In the genomic region with DNA sequence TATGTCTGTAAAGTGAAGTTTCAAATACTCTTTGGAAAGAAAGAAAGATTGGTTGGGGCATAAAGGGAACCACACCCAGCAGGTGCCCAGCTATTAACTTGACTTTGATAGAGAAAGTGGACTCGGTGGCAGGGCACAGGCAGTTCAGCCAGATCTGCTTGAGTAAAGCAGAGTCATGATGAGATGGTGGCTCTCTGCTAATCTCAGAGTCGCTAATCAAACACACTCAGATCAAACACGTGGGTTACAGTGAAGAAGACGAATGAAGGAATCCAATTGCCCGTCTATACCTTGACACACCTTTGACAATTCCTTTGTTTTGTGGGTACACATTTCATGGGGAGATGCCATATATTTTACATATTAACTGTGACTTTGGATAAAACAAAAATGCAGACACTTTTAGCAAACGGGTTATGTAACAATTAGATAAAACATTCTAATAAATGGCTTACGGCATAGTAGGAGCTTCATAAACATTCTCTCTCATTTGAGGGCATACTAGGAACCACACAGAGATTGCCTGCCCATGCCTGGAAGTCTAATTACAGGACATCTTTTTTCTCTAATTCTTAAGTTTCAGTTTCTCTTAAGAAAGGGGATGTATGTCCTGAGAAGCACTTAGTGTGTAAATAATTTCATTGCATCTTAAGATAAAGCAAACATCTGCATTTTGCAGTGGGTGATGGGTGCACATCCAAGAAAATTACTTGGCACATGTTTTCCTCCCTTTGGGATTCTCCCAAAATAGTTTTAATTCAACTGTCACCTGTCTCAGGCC, we compare ENCODE assay signal across 13 cellular contexts. TPM values are rescaled to one million over a fixed set of nuclear protein-coding genes. Genes with fewer than 3 reads are reported as not detected.
A peak's percentile ranks its signal among the peaks of the same experiment; 100 is the strongest.
DNase-seq lines count a peak whose midpoint lies in the region; ATAC-seq and TF ChIP-seq lines count a peak whose summit lies in the region.
"Had no signal": no experiment of that assay in that cellular context is flagged by ENCODE, and none has a peak within 500 bp of the region (broad histone marks: within the 10 kb centered on the region; RNA-seq: fewer than 3 reads in every experiment).

No MANE protein-coding gene starts in this region.

- no peaks in the 10 kb centered on the region for H3K27me3 Mint-ChIP-seq in activated CD4-positive, alpha-beta T cell treated with anti-CD3 and anti-CD28 coated beads, Interleukin-2, amount 10 ng/mL, durations not matched to agents 7 days and 5 days
- H3K27me3 Mint-ChIP-seq in activated B cell treated with CpG ODN at 0.5 μM for 24 hours (no peaks in the 10 kb centered on the region), progenitor cell of endocrine pancreas (no peaks in the 10 kb centered on the region)
- no peaks in the 10 kb centered on the region for H3K27me3 Mint-ChIP-seq in stimulated activated naive B cell treated with anti-CD40 and anti-IgM and Interleukin-4, amounts not matched to agents 10 μg/mL and 1 μg/mL and 100 μg/mL, for 72 hours
- H3K27me3 Mint-ChIP-seq in activated T-helper 1 cell treated with anti-CD3 and anti-CD28 coated beads, Interleukin-12 subunit alpha, Interleukin-12 subunit beta, Interleukin-2, Interleukin-4 antibody, amounts not matched to agents 30 ng/mL and 10 ng/mL and 1 ng/mL, durations not matched to agents 14 hours and 24 hours and 36 hours (ENCODE audit: insufficient read depth): no peaks in the 10 kb centered on the region
- H3K27me3 Mint-ChIP-seq: activated CD4-positive, alpha-beta memory T cell treated with anti-CD3 and anti-CD28 coated beads for 36 hours had no signal

- peak overlapping the region; percentile 15; the same call in 1 of the 2 replicates for H3K4me2 ChIP-seq in KMS-11

- TF ChIP-seq CTCF in KMS-11 (conservative IDR thresholded peaks at IDR 0.05; ENCODE audit: low read depth, low read length) (no peak), activated B cell treated with CpG ODN at 0.5 μM for 24 hours (IDR thresholded peaks at IDR 0.05) (no peak), progenitor cell of endocrine pancreas (IDR thresholded peaks at IDR 0.05; ENCODE audit: unreplicated experiment) (no peak)

- H3K36me3 Mint-ChIP-seq in activated CD4-positive, alpha-beta T cell treated with anti-CD3 and anti-CD28 coated beads, Interleukin-2, amount 10 ng/mL, durations not matched to agents 7 days and 5 days (ENCODE audit: low read depth): peaks cover 45% of the 10 kb centered on the region
- H3K36me3 Mint-ChIP-seq in activated B cell treated with CpG ODN at 0.5 μM for 24 hours (ENCODE audit: low read depth) (peaks cover 14% of the 10 kb centered on the region), progenitor cell of endocrine pancreas (ENCODE audit: insufficient read depth) (no peaks in the 10 kb centered on the region)
- peaks cover 13 to 14% of the 10 kb centered on the region in 2 donors for H3K36me3 Mint-ChIP-seq in stimulated activated naive B cell treated with anti-CD40 and anti-IgM and Interleukin-4, amounts not matched to agents 10 μg/mL and 1 μg/mL and 100 μg/mL, for 72 hours
- H3K36me3 Mint-ChIP-seq in activated T-helper 1 cell treated with anti-CD3 and anti-CD28 coated beads, Interleukin-12 subunit alpha, Interleukin-12 subunit beta, Interleukin-2, Interleukin-4 antibody, amounts not matched to agents 30 ng/mL and 10 ng/mL and 1 ng/mL, durations not matched to agents 14 hours and 24 hours and 36 hours (ENCODE audit: low read depth): peaks cover 21% of the 10 kb centered on the region

- CTCF ChIA-PET in activated CD4-positive, alpha-beta T cell treated with anti-CD3 and anti-CD28 coated beads, Interleukin-2, amount 10 ng/mL, durations not matched to agents 7 days and 5 days (lab: Charles Lee): interaction anchor here (1.2 to 2.5 kb wide), 3 partner anchors 9 to 20 kb away, joined by 3 to 8 read pairs (median 4); no protein-coding TSS in a partner anchor
- CTCF ChIA-PET in activated B cell treated with CpG ODN at 0.5 μM for 24 hours (lab: Charles Lee): no interaction called here

- peak overlapping the region; percentile 3 for H3K27ac Mint-ChIP-seq in activated CD4-positive, alpha-beta T cell treated with anti-CD3 and anti-CD28 coated beads, Interleukin-2, amount 10 ng/mL, durations not matched to agents 7 days and 5 days
- H3K27ac Mint-ChIP-seq in activated B cell treated with CpG ODN at 0.5 μM for 24 hours (peak overlapping the region; percentile 79), progenitor cell of endocrine pancreas (no peak overlapping the region)
- H3K27ac Mint-ChIP-seq in stimulated activated naive B cell treated with anti-CD40 and anti-IgM and Interleukin-4, amounts not matched to agents 10 μg/mL and 1 μg/mL and 100 μg/mL, for 72 hours: peak overlapping the region; percentile 90
- H3K27ac Mint-ChIP-seq in activated T-helper 1 cell treated with anti-CD3 and anti-CD28 coated beads, Interleukin-12 subunit alpha, Interleukin-12 subunit beta, Interleukin-2, Interleukin-4 antibody, amounts not matched to agents 30 ng/mL and 10 ng/mL and 1 ng/mL, durations not matched to agents 14 hours and 24 hours and 36 hours: no peak overlapping the region
- H3K27ac Mint-ChIP-seq: activated CD4-positive, alpha-beta memory T cell treated with anti-CD3 and anti-CD28 coated beads for 36 hours had no signal

- peaks cover 60% of the 10 kb centered on the region for H3K4me1 Mint-ChIP-seq in activated CD4-positive, alpha-beta T cell treated with anti-CD3 and anti-CD28 coated beads, Interleukin-2, amount 10 ng/mL, durations not matched to agents 7 days and 5 days
- H3K4me1 Mint-ChIP-seq in activated B cell treated with CpG ODN at 0.5 μM for 24 hours (peaks cover 38% of the 10 kb centered on the region), progenitor cell of endocrine pancreas (ENCODE audit: low read depth) (peaks cover 12% of the 10 kb centered on the region)
- H3K4me1 Mint-ChIP-seq in stimulated activated naive B cell treated with anti-CD40 and anti-IgM and Interleukin-4, amounts not matched to agents 10 μg/mL and 1 μg/mL and 100 μg/mL, for 72 hours: peaks cover 27 to 51% of the 10 kb centered on the region in 2 donors
- peaks cover 57% of the 10 kb centered on the region for H3K4me1 Mint-ChIP-seq in activated T-helper 1 cell treated with anti-CD3 and anti-CD28 coated beads, Interleukin-12 subunit alpha, Interleukin-12 subunit beta, Interleukin-2, Interleukin-4 antibody, amounts not matched to agents 30 ng/mL and 10 ng/mL and 1 ng/mL, durations not matched to agents 14 hours and 24 hours and 36 hours (ENCODE audit: low read depth)

- POLR2A ChIA-PET in activated CD4-positive, alpha-beta T cell treated with anti-CD3 and anti-CD28 coated beads, Interleukin-2, amount 10 ng/mL, durations not matched to agents 7 days and 5 days (lab: Charles Lee): no interaction called here
- POLR2A ChIA-PET in activated B cell treated with CpG ODN at 0.5 μM for 24 hours (lab: Charles Lee): interaction anchor here (0.6 to 1.7 kb wide), 4 partner anchors 13 to 1378 kb away, joined by 3 to 15 read pairs (median 4); partner anchors contain the start of gene SETD4

- no peak overlapping the region for H3K9ac ChIP-seq in KMS-11
- H3K9ac ChIP-seq: parathyroid adenoma had no signal

- no peaks in the 10 kb centered on the region for H3K79me2 ChIP-seq in KMS-11 (ENCODE audit: insufficient read depth, low read depth)
- H3K79me2 ChIP-seq: parathyroid adenoma had no signal

- H3K9me3 Mint-ChIP-seq in activated CD4-positive, alpha-beta T cell treated with anti-CD3 and anti-CD28 coated beads, Interleukin-2, amount 10 ng/mL, durations not matched to agents 7 days and 5 days: peaks cover 6% of the 10 kb centered on the region
- H3K9me3 Mint-ChIP-seq in activated B cell treated with CpG ODN at 0.5 μM for 24 hours (no peaks in the 10 kb centered on the region), progenitor cell of endocrine pancreas (ENCODE audit: low read depth) (no peaks in the 10 kb centered on the region)
- H3K9me3 Mint-ChIP-seq in stimulated activated naive B cell treated with anti-CD40 and anti-IgM and Interleukin-4, amounts not matched to agents 10 μg/mL and 1 μg/mL and 100 μg/mL, for 72 hours: peaks cover 0 to under 1% of the 10 kb centered on the region in 2 donors
- peaks cover 3% of the 10 kb centered on the region for H3K9me3 Mint-ChIP-seq in activated T-helper 1 cell treated with anti-CD3 and anti-CD28 coated beads, Interleukin-12 subunit alpha, Interleukin-12 subunit beta, Interleukin-2, Interleukin-4 antibody, amounts not matched to agents 30 ng/mL and 10 ng/mL and 1 ng/mL, durations not matched to agents 14 hours and 24 hours and 36 hours
- H3K9me3 Mint-ChIP-seq: activated CD4-positive, alpha-beta memory T cell treated with anti-CD3 and anti-CD28 coated beads for 36 hours had no signal

- no peak overlapping the region for H3K4me3 ChIP-seq in KMS-11 (IDR thresholded peaks at IDR 0.05; ENCODE audit: insufficient read depth, low read depth, low read length)

- no peaks in the 10 kb centered on the region for H3K36me3 ChIP-seq in KMS-11 (ENCODE audit: insufficient read depth)

- intact Hi-C loops in activated B cell treated with CpG ODN at 0.5 μM for 24 hours (cut with micrococcal nuclease): loop anchor here (1.0 to 2.0 kb wide), 2 partner anchors 8 to 16 kb away; partner anchors contain the start of gene SETD4
- intact Hi-C loops in activated T-helper 1 cell treated with anti-CD3 and anti-CD28 coated beads, Interleukin-12 subunit alpha, Interleukin-12 subunit beta, Interleukin-2, Interleukin-4 antibody, amounts not matched to agents 30 ng/mL and 10 ng/mL and 1 ng/mL, durations not matched to agents 14 hours and 24 hours and 36 hours (cut with micrococcal nuclease): no loop called here

- ATAC-seq in activated B cell treated with CpG ODN at 0.5 μM for 24 hours (ENCODE audit: low read depth) (peak; percentile 58), GM19455 (IDR thresholded peaks at IDR 0.05; ENCODE audit: unreplicated experiment) (no peak)
- peak; percentile 62 to 63 for ATAC-seq in stimulated activated naive B cell treated with anti-CD40 and anti-IgM and Interleukin-4, amounts not matched to agents 10 μg/mL and 1 μg/mL and 100 μg/mL, for 72 hours (replicated peaks)

- H4K20me1 ChIP-seq in KMS-11 (ENCODE audit: insufficient read depth): no peaks in the 10 kb centered on the region

- no peak for DNase-seq in activated CD4-positive, alpha-beta T cell treated with anti-CD3 and anti-CD28 coated beads, Interleukin-2, amount 10 ng/mL, durations not matched to agents 7 days and 5 days
- DNase-seq in activated CD4-positive, alpha-beta T cell treated with anti-CD3 and anti-CD28 coated beads for 1 hour: no peak
- DNase-seq in activated B cell treated with CpG ODN at 0.5 μM for 24 hours (no peak), progenitor cell of endocrine pancreas (ENCODE audit: low spot score, unreplicated experiment) (no peak)
- no peak for DNase-seq in stimulated activated naive B cell treated with anti-CD40 and anti-IgM and Interleukin-4, amounts not matched to agents 10 μg/mL and 1 μg/mL and 100 μg/mL, for 72 hours
- no peak for DNase-seq in activated T-helper 1 cell treated with anti-CD3 and anti-CD28 coated beads, Interleukin-12 subunit alpha, Interleukin-12 subunit beta, Interleukin-2, Interleukin-4 antibody, amounts not matched to agents 30 ng/mL and 10 ng/mL and 1 ng/mL, durations not matched to agents 14 hours and 24 hours and 36 hours (ENCODE audit: low spot score)
- DNase-seq: activated CD4-positive, alpha-beta memory T cell treated with anti-CD3 and anti-CD28 coated beads for 36 hours; brain microvascular endothelial cell; DMS79 had no signal

- H3K27ac ChIP-seq in KMS-11: no peak overlapping the region
- H3K27ac ChIP-seq: brain microvascular endothelial cell, parathyroid adenoma, RWPE1 had no signal

- H3K4me1 ChIP-seq in KMS-11 (ENCODE audit: low read depth, poor library complexity, severe bottlenecking): peaks cover 20% of the 10 kb centered on the region
- H3K4me1 ChIP-seq: parathyroid adenoma had no signal

- H3K27me3 ChIP-seq in KMS-11 (ENCODE audit: insufficient read depth, low read depth): no peaks in the 10 kb centered on the region
- H3K27me3 ChIP-seq: brain microvascular endothelial cell had no signal

- no peak overlapping the region for H3K4me3 Mint-ChIP-seq in activated CD4-positive, alpha-beta T cell treated with anti-CD3 and anti-CD28 coated beads, Interleukin-2, amount 10 ng/mL, durations not matched to agents 7 days and 5 days
- peak overlapping the region; percentile 2 for H3K4me3 Mint-ChIP-seq in activated B cell treated with CpG ODN at 0.5 μM for 24 hours
- H3K4me3 Mint-ChIP-seq in stimulated activated naive B cell treated with anti-CD40 and anti-IgM and Interleukin-4, amounts not matched to agents 10 μg/mL and 1 μg/mL and 100 μg/mL, for 72 hours: no peak overlapping the region
- no peak overlapping the region for H3K4me3 Mint-ChIP-seq in progenitor cell of endocrine pancreas (ENCODE audit: low read depth)
- no peak overlapping the region for H3K4me3 Mint-ChIP-seq in activated T-helper 1 cell treated with anti-CD3 and anti-CD28 coated beads, Interleukin-12 subunit alpha, Interleukin-12 subunit beta, Interleukin-2, Interleukin-4 antibody, amounts not matched to agents 30 ng/mL and 10 ng/mL and 1 ng/mL, durations not matched to agents 14 hours and 24 hours and 36 hours
- H3K4me3 Mint-ChIP-seq: activated CD4-positive, alpha-beta memory T cell treated with anti-CD3 and anti-CD28 coated beads for 36 hours had no signal

- no peak overlapping the region for H2AFZ ChIP-seq in KMS-11 (ENCODE audit: low read depth)
- H2AFZ ChIP-seq: parathyroid adenoma had no signal

RNA-seq across cellular contexts. Expression of gene CBR1, which starts 7.2 kb away (rescaled TPM):
- 10 to 100 TPM; 49.5 to 51.1 TPM for total RNA-seq in activated CD4-positive, alpha-beta T cell treated with anti-CD3 and anti-CD28 coated beads, Interleukin-2, amount 10 ng/mL, durations not matched to agents 7 days and 5 days
- total RNA-seq in activated B cell treated with CpG ODN at 0.5 μM for 24 hours (17.5 and 20.3 TPM in 2 replicates), progenitor cell of endocrine pancreas (13.2 and 13.5 TPM in 2 replicates)
- total RNA-seq in activated T-helper 1 cell treated with anti-CD3 and anti-CD28 coated beads, Interleukin-12 subunit alpha, Interleukin-12 subunit beta, Interleukin-2, Interleukin-4 antibody, amounts not matched to agents 30 ng/mL and 10 ng/mL and 1 ng/mL, durations not matched to agents 14 hours and 24 hours and 36 hours: 62.7 and 62.8 TPM in 2 replicates

RNA-seq across cellular contexts. Expression of gene SETD4, which starts 16.7 kb away (rescaled TPM):
- 10 to 100 TPM; 15.7 to 19.4 TPM for total RNA-seq in activated CD4-positive, alpha-beta T cell treated with anti-CD3 and anti-CD28 coated beads, Interleukin-2, amount 10 ng/mL, durations not matched to agents 7 days and 5 days
- 31.6 and 40.4 TPM in 2 replicates for total RNA-seq in activated B cell treated with CpG ODN at 0.5 μM for 24 hours
- total RNA-seq in progenitor cell of endocrine pancreas: 45.8 and 45.9 TPM in 2 replicates
- 21.9 and 22.0 TPM in 2 replicates for total RNA-seq in activated T-helper 1 cell treated with anti-CD3 and anti-CD28 coated beads, Interleukin-12 subunit alpha, Interleukin-12 subunit beta, Interleukin-2, Interleukin-4 antibody, amounts not matched to agents 30 ng/mL and 10 ng/mL and 1 ng/mL, durations not matched to agents 14 hours and 24 hours and 36 hours

RNA-seq across cellular contexts. Expression of gene CBR3, which starts 57.8 kb away (rescaled TPM):
- 10 to 100 TPM; 24.4 to 30.9 TPM for total RNA-seq in activated CD4-positive, alpha-beta T cell treated with anti-CD3 and anti-CD28 coated beads, Interleukin-2, amount 10 ng/mL, durations not matched to agents 7 days and 5 days
- total RNA-seq in activated B cell treated with CpG ODN at 0.5 μM for 24 hours (4.7 and 5.4 TPM in 2 replicates), progenitor cell of endocrine pancreas (not detected in 2 replicates)
- total RNA-seq in activated T-helper 1 cell treated with anti-CD3 and anti-CD28 coated beads, Interleukin-12 subunit alpha, Interleukin-12 subunit beta, Interleukin-2, Interleukin-4 antibody, amounts not matched to agents 30 ng/mL and 10 ng/mL and 1 ng/mL, durations not matched to agents 14 hours and 24 hours and 36 hours: 16.4 and 16.9 TPM in 2 replicates

Comparison
In these comparisons a context has a peak if more than half of its experiments do, and no peak if none do; other contexts are left out.
1. H3K27ac Mint-ChIP-seq: peak in activated CD4-positive, alpha-beta T cell treated with anti-CD3 and anti-CD28 coated beads, Interleukin-2, amount 10 ng/mL, durations not matched to agents 7 days and 5 days (single experiment), activated B cell treated with CpG ODN at 0.5 μM for 24 hours (single experiment) and stimulated activated naive B cell treated with anti-CD40 and anti-IgM and Interleukin-4, amounts not matched to agents 10 μg/mL and 1 μg/mL and 100 μg/mL, for 72 hours (single experiment); none in progenitor cell of endocrine pancreas (single experiment) and activated T-helper 1 cell treated with anti-CD3 and anti-CD28 coated beads, Interleukin-12 subunit alpha, Interleukin-12 subunit beta, Interleukin-2, Interleukin-4 antibody, amounts not matched to agents 30 ng/mL and 10 ng/mL and 1 ng/mL, durations not matched to agents 14 hours and 24 hours and 36 hours (single experiment).